18 cellular contexts compared by ENCODE assay signal in the genomic region with DNA sequence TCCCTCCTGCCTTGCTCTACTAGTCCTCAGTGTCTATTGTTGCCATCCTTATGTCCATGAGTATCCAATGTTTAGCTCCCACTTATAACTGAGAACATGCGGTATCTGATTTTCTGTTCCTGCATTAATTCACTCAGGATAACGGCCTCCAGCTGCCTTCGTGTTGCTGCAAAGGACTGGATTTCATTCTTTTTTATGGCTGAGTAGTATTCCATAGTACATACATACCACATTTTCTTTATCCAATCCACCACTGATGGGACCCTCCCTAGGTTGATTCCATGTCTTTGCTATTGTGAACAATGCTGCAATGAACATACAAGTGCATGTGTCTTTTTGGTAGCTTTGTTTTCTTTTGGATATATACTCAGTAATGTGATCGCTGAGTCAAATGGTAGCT. TPM values are rescaled to one million over a fixed set of nuclear protein-coding genes. Genes with fewer than 3 reads are reported as not detected.
DNase-seq lines count a peak whose midpoint lies in the region; ATAC-seq, FAIRE-seq and TF ChIP-seq lines count a peak whose summit lies in the region.
"Had no signal": no experiment of that assay in that cellular context is flagged by ENCODE, and none has a peak within 500 bp of the region (broad histone marks: within the 10 kb centered on the region; RNA-seq: fewer than 3 reads in every experiment).

No MANE protein-coding gene starts in this region.

- TF ChIP-seq RAD21 in K562 (CRISPR knock-in tag; conservative IDR thresholded peaks at IDR 0.05 in 1 of 2, IDR thresholded peaks at IDR 0.05 in 1 of 2): no peak

- no peak overlapping the region for H2AFZ ChIP-seq in K562 (ENCODE audit: low read depth, low read length)
- H2AFZ ChIP-seq: GM23248 had no signal

- intact Hi-C loops in activated CD8-positive, alpha-beta T cell treated with anti-CD3 and anti-CD28 coated beads for 36 hours (cut with micrococcal nuclease): no loop called here
- intact Hi-C loops in CD4-positive, alpha-beta T cell (cut with DNase I, micrococcal nuclease): no loop called here
- intact Hi-C loops in K562 (cut with micrococcal nuclease) (loop anchor here (5.0 kb wide), 2 partner anchors 109 to 261 kb away; a partner anchor contains a TSS), sigmoid colon (cut with DNase I) (no loop called here)

- no peaks in the 10 kb centered on the region for H3K9me1 ChIP-seq in K562 (ENCODE audit: control insufficient read depth, insufficient read depth, low read length)

- H3K27ac Mint-ChIP-seq in activated CD8-positive, alpha-beta T cell treated with anti-CD3 and anti-CD28 coated beads for 36 hours: peak overlapping the region; percentile 92
- H3K27ac Mint-ChIP-seq in activated CD8-positive, alpha-beta T cell treated with anti-CD3 and anti-CD28 coated beads, Interleukin-2, amount 10 ng/mL, durations not matched to agents 7 days and 5 days: no peak overlapping the region
- H3K27ac Mint-ChIP-seq in CD4-positive, alpha-beta T cell: peak overlapping the region; percentile 86

- peaks cover 14% of the 10 kb centered on the region for H3K36me3 Mint-ChIP-seq in activated CD8-positive, alpha-beta T cell treated with anti-CD3 and anti-CD28 coated beads for 36 hours (ENCODE audit: low read depth)
- peaks cover 38% of the 10 kb centered on the region for H3K36me3 Mint-ChIP-seq in activated CD8-positive, alpha-beta T cell treated with anti-CD3 and anti-CD28 coated beads, Interleukin-2, amount 10 ng/mL, durations not matched to agents 7 days and 5 days (ENCODE audit: low read depth)
- peaks cover 33% of the 10 kb centered on the region for H3K36me3 Mint-ChIP-seq in CD4-positive, alpha-beta T cell (ENCODE audit: low read depth)

- TF ChIP-seq POLR2A in K562 (conservative IDR thresholded peaks at IDR 0.05): no peak
- TF ChIP-seq POLR2A in sigmoid colon (IDR thresholded peaks at IDR 0.05): no peak

- in situ Hi-C loops in K562 (cut with MboI): no loop called here

- no peaks in the 10 kb centered on the region for H3K9me3 Mint-ChIP-seq in activated CD8-positive, alpha-beta T cell treated with anti-CD3 and anti-CD28 coated beads for 36 hours
- no peaks in the 10 kb centered on the region for H3K9me3 Mint-ChIP-seq in activated CD8-positive, alpha-beta T cell treated with anti-CD3 and anti-CD28 coated beads, Interleukin-2, amount 10 ng/mL, durations not matched to agents 7 days and 5 days (ENCODE audit: insufficient read depth)
- no peaks in the 10 kb centered on the region for H3K9me3 Mint-ChIP-seq in CD4-positive, alpha-beta T cell
- H3K9me3 Mint-ChIP-seq: IgD-negative memory B cell had no signal

- H3K4me1 Mint-ChIP-seq in activated CD8-positive, alpha-beta T cell treated with anti-CD3 and anti-CD28 coated beads for 36 hours (ENCODE audit: low read depth): peaks cover 35% of the 10 kb centered on the region
- H3K4me1 Mint-ChIP-seq in activated CD8-positive, alpha-beta T cell treated with anti-CD3 and anti-CD28 coated beads, Interleukin-2, amount 10 ng/mL, durations not matched to agents 7 days and 5 days (ENCODE audit: low read depth): peaks cover 35% of the 10 kb centered on the region
- peaks cover 46% of the 10 kb centered on the region for H3K4me1 Mint-ChIP-seq in CD4-positive, alpha-beta T cell (ENCODE audit: low read depth)

- TF ChIP-seq EP300 in K562 (IDR thresholded peaks at IDR 0.05; ENCODE audit: low read length): no peak
- TF ChIP-seq EP300 in sigmoid colon (IDR thresholded peaks at IDR 0.05): no peak

- H3K79me2 ChIP-seq in K562 (ENCODE audit: control insufficient read depth, insufficient read depth, low read length): peaks cover 89% of the 10 kb centered on the region

- no peak overlapping the region for H3K4me3 Mint-ChIP-seq in activated CD8-positive, alpha-beta T cell treated with anti-CD3 and anti-CD28 coated beads for 36 hours
- no peak overlapping the region for H3K4me3 Mint-ChIP-seq in activated CD8-positive, alpha-beta T cell treated with anti-CD3 and anti-CD28 coated beads, Interleukin-2, amount 10 ng/mL, durations not matched to agents 7 days and 5 days
- no peak overlapping the region for H3K4me3 Mint-ChIP-seq in CD4-positive, alpha-beta T cell
- H3K4me3 Mint-ChIP-seq: IgD-negative memory B cell had no signal

- CTCF ChIA-PET in activated CD8-positive, alpha-beta T cell treated with anti-CD3 and anti-CD28 coated beads for 36 hours (lab: Charles Lee): no interaction called here
- CTCF ChIA-PET in activated CD8-positive, alpha-beta T cell treated with anti-CD3 and anti-CD28 coated beads, Interleukin-2, amount 10 ng/mL, durations not matched to agents 7 days and 5 days (lab: Charles Lee): no interaction called here
- CTCF ChIA-PET in CD4-positive, alpha-beta T cell (lab: Charles Lee): no interaction called here
- CTCF ChIA-PET in K562 (lab: Yijun Ruan, JAX; ENCODE audit: low intra/inter-chr PET ratio): no interaction called here

- H3K9me3 ChIP-seq in CD4-positive, alpha-beta T cell (ENCODE audit: control insufficient read depth, low read length): no peaks in the 10 kb centered on the region
- no peaks in the 10 kb centered on the region for H3K9me3 ChIP-seq in K562 (replicated peaks; ENCODE audit: control insufficient read depth, insufficient read depth, low read depth, low read length)
- no peaks in the 10 kb centered on the region for H3K9me3 ChIP-seq in sigmoid colon
- H3K9me3 ChIP-seq: HAP-1 had no signal

- H3K4me1 ChIP-seq in K562 (replicated peaks in 1 of 2; ENCODE audit: control insufficient read depth in 2 of 2, insufficient read depth in 2 of 2, low read length in 2 of 2) (peaks cover 15 to 55% of the 10 kb centered on the region in 2 experiments), sigmoid colon (peaks cover 0 to 6% (median 0%) of the 10 kb centered on the region in 4 donors)

- no peak overlapping the region for H3K27ac ChIP-seq in CD4-positive, alpha-beta T cell (ENCODE audit: low read depth, low read length)
- H3K27ac ChIP-seq in HL-60 (replicated peaks) (peak overlapping the region; percentile 73; the same call in 1 of the 2 replicates), K562 (ENCODE audit: extremely low read depth, low read depth, low read length) (peak overlapping the region; percentile 86), sigmoid colon (no peak overlapping the region)

- DNase-seq in activated CD8-positive, alpha-beta T cell treated with anti-CD3 and anti-CD28 coated beads for 36 hours: no peak
- DNase-seq in activated CD8-positive, alpha-beta T cell treated with anti-CD3 and anti-CD28 coated beads, Interleukin-2, amount 10 ng/mL, durations not matched to agents 7 days and 5 days: no peak
- no peak for DNase-seq in CD4-positive, alpha-beta T cell
- DNase-seq in HL-60 (ENCODE audit: low read depth in 1 of 2, low spot score in 1 of 2) (no peak), K562 (ENCODE audit: extremely low read depth in 1 of 4, low spot score in 3 of 4) (no peak), urothelium cell line (ENCODE audit: low spot score) (no peak), sigmoid colon (no peak)
- DNase-seq: DMS79, GM23248, NCI-H1092 treated with DMSO at 0.1 percent for 48 hours, NCI-H146, NCI-H2029 treated with DMSO at 0.1 percent for 48 hours, NCI-H2171, NCI-H526 had no signal

- H3K27me3 ChIP-seq in CD4-positive, alpha-beta T cell (ENCODE audit: control insufficient read depth, insufficient read depth, low read length): no peaks in the 10 kb centered on the region
- H3K27me3 ChIP-seq in HL-60 (ENCODE audit: insufficient read depth, poor library complexity, severe bottlenecking): no peaks in the 10 kb centered on the region
- no peaks in the 10 kb centered on the region for H3K27me3 ChIP-seq in K562 (ENCODE audit: control insufficient read depth in 2 of 2, insufficient read depth in 2 of 2, low read length in 2 of 2)
- no peaks in the 10 kb centered on the region for H3K27me3 ChIP-seq in sigmoid colon
- H3K27me3 ChIP-seq: BLaER1 treated with 17β-estradiol and CSF1 and Interleukin-3, amounts not matched to agents 10 nM and 100 nM had no signal

- H3K36me3 ChIP-seq in K562 (ENCODE audit: control insufficient read depth, insufficient read depth, low read length): peaks cover 35% of the 10 kb centered on the region
- peaks cover 0 to 27% (median 3%) of the 10 kb centered on the region in 4 donors for H3K36me3 ChIP-seq in sigmoid colon
- H3K36me3 ChIP-seq: HAP-1 had no signal

- no peak for ATAC-seq in activated CD8-positive, alpha-beta T cell treated with anti-CD3 and anti-CD28 coated beads for 36 hours
- no peak for ATAC-seq in activated CD8-positive, alpha-beta T cell treated with anti-CD3 and anti-CD28 coated beads, Interleukin-2, amount 10 ng/mL, durations not matched to agents 7 days and 5 days
- ATAC-seq in CD4-positive, alpha-beta T cell (ENCODE audit: poor library complexity): no peak
- ATAC-seq in K562: no peak

- FAIRE-seq in K562 (lab: Jason Lieb, UNC) (no peak), urothelium cell line (lab: Jason Lieb, UNC) (no peak)
- FAIRE-seq: D721Med had no signal

- H3K4me3 ChIP-seq in HL-60 (replicated peaks; ENCODE audit: insufficient read depth, low read length) (no peak overlapping the region), K562 (no peak overlapping the region), sigmoid colon (no peak overlapping the region)
- H3K4me3 ChIP-seq: BLaER1 treated with 17β-estradiol and CSF1 and Interleukin-3, amounts not matched to agents 10 nM and 100 nM; GM23248; HAP-1 had no signal

- POLR2A ChIA-PET in activated CD8-positive, alpha-beta T cell treated with anti-CD3 and anti-CD28 coated beads for 36 hours (lab: Charles Lee): interaction anchor here (0.5 kb wide), 1 partner anchor 434 kb away, joined by 5 read pairs; no protein-coding TSS in a partner anchor
- POLR2A ChIA-PET in activated CD8-positive, alpha-beta T cell treated with anti-CD3 and anti-CD28 coated beads, Interleukin-2, amount 10 ng/mL, durations not matched to agents 7 days and 5 days (lab: Charles Lee): interaction anchor here (0.5 to 1.0 kb wide), 2 partner anchors 51 to 739 kb away, joined by 3 read pairs; a partner anchor contains a TSS
- POLR2A ChIA-PET in CD4-positive, alpha-beta T cell (lab: Charles Lee): no interaction called here
- POLR2A ChIA-PET in K562 (lab: Yijun Ruan, JAX): interaction anchor here (0.6 to 2.1 kb wide), 3 partner anchors 9 to 97 kb away, joined by 3 to 10 read pairs (median 5); no protein-coding TSS in a partner anchor

- H3K27me3 Mint-ChIP-seq in activated CD8-positive, alpha-beta T cell treated with anti-CD3 and anti-CD28 coated beads for 36 hours: no peaks in the 10 kb centered on the region
- no peaks in the 10 kb centered on the region for H3K27me3 Mint-ChIP-seq in activated CD8-positive, alpha-beta T cell treated with anti-CD3 and anti-CD28 coated beads, Interleukin-2, amount 10 ng/mL, durations not matched to agents 7 days and 5 days (ENCODE audit: low read depth)
- H3K27me3 Mint-ChIP-seq in CD4-positive, alpha-beta T cell: no peaks in the 10 kb centered on the region
- H3K27me3 Mint-ChIP-seq: IgD-negative memory B cell had no signal

- WGBS in K562 (ENCODE audit: insufficient coverage, low coverage, missing lambda C conversion rate): 84% methylated on average over 4 of the region's 4 CpGs
- WGBS in sigmoid colon, 2 donors: 97 to 98% methylated on average over 4 of the region's 4 CpGs

- no peak for TF ChIP-seq CTCF in activated CD8-positive, alpha-beta T cell treated with anti-CD3 and anti-CD28 coated beads for 36 hours (IDR thresholded peaks at IDR 0.05)
- no peak for TF ChIP-seq CTCF in CD4-positive, alpha-beta T cell (IDR thresholded peaks at IDR 0.05)
- no peak for TF ChIP-seq CTCF in HL-60 (IDR thresholded peaks at IDR 0.05; ENCODE audit: insufficient read depth, low read length)
- no peak for TF ChIP-seq CTCF in K562 (IDR thresholded peaks at IDR 0.05 in 2 of 3, conservative IDR thresholded peaks at IDR 0.05 in 1 of 3; ENCODE audit: insufficient read depth in 2 of 3, low read depth in 1 of 3, low read length in 3 of 3)
- no peak for TF ChIP-seq CTCF in sigmoid colon (IDR thresholded peaks at IDR 0.05)

- H4K20me1 ChIP-seq in K562 (replicated peaks; ENCODE audit: control insufficient read depth, insufficient read depth, low read length): no peaks in the 10 kb centered on the region

- peak overlapping the region in 1 of 2 experiments; percentile 64; a peak in 2 of 4 replicates for H3K9ac ChIP-seq in K562 (ENCODE audit: insufficient read depth in 1 of 2, low read depth in 2 of 2, low read length in 2 of 2)
- H3K9ac ChIP-seq: BLaER1 treated with 17β-estradiol and CSF1 and Interleukin-3, amounts not matched to agents 10 nM and 100 nM; GM23248 had no signal

- H3K4me2 ChIP-seq in K562 (ENCODE audit: insufficient read depth, low read length): peak overlapping the region; percentile 55

- no TSS peak for BruUV-seq in K562 (replicated peaks; lab: Mats Ljungman, UMichigan)

RNA-seq across cellular contexts. Expression of a gene that starts 50.4 kb away (rescaled TPM):
- total RNA-seq in activated CD8-positive, alpha-beta T cell treated with anti-CD3 and anti-CD28 coated beads for 36 hours: 10 to 100 TPM; 15.9 to 16.0 TPM
- total RNA-seq in activated CD8-positive, alpha-beta T cell treated with anti-CD3 and anti-CD28 coated beads, Interleukin-2, amount 10 ng/mL, durations not matched to agents 7 days and 5 days: 10 to 100 TPM; 25.5 to 26.7 TPM
- 10 to 100 TPM; 34.5 to 34.7 TPM for total RNA-seq in CD4-positive, alpha-beta T cell
- 66.1 and 149 TPM in 2 replicates for total RNA-seq in K562 (2011; cell fraction: chromatin; rRNA removed; ENCODE audit: low replicate concordance)
- total RNA-seq in K562 (2011; cell fraction: nucleolus; rRNA removed): 49.7 and 55.7 TPM in 2 replicates
- 73.5 and 100 TPM in 2 replicates for total RNA-seq in K562 (2011; cell fraction: nucleoplasm; rRNA removed)
- total RNA-seq in K562 (2014; rRNA removed) (18.4 and 19.9 TPM in 2 replicates), K562 (2014; rRNA removed; fragmentation: Illumina TruSeq; extraction: Trizol) (22.1 and 26.4 TPM in 2 replicates), K562 (2015; rRNA removed; fragmentation: Illumina TruSeq; extraction: Trizol) (31.1 and 32.8 TPM in 2 replicates), K562 (2021) (22.1 and 24.6 TPM in 2 replicates), sigmoid colon (10 to 100 TPM; 46.4 to 74.4 (median 56.5) TPM)
- polyA plus RNA-seq in K562 (2011; rRNA removed) (17.9 and 19.7 TPM in 2 replicates), K562 (2014; fragmentation: Illumina TruSeq; extraction: Trizol) (10.3 and 10.7 TPM in 2 replicates), K562 (2014; fragmentation: Nextera tagmentation; extraction: Ambion mirVana) (1 to 10 TPM; 5.0 to 8.7 TPM), K562 (2014; rRNA removed) (9.4 and 12.0 TPM in 2 replicates), sigmoid colon (1 to 10 TPM; 3.6 to 5.7 (median 4.2) TPM)
- 5.5 and 9.3 TPM in 2 replicates for polyA plus RNA-seq in K562 (2011; cell fraction: cytosol; rRNA removed)
- polyA plus RNA-seq in K562 (2011; cell fraction: nucleus; rRNA removed): 17.5 and 20.3 TPM in 2 replicates
- 7.5 and 10.7 TPM in 2 replicates for polyA plus RNA-seq in K562 (2012)
- polyA minus RNA-seq in K562 (2011; rRNA and poly(A)+ RNA removed): 54.7 and 58.9 TPM in 2 replicates
- polyA minus RNA-seq in K562 (2011; cell fraction: cytosol; rRNA and poly(A)+ RNA removed): 16.2 and 16.4 TPM in 2 replicates
- polyA minus RNA-seq in K562 (2011; cell fraction: nucleus; rRNA and poly(A)+ RNA removed): 48.3 and 63.5 TPM in 2 replicates

Comparison
In these comparisons a context has a peak if more than half of its experiments do, and no peak if none do; other contexts are left out.
1. H3K27ac ChIP-seq: peak in HL-60 (single experiment) and K562 (single experiment); none in CD4-positive, alpha-beta T cell (single experiment) and sigmoid colon (0 of 4).